In the genomic region with DNA sequence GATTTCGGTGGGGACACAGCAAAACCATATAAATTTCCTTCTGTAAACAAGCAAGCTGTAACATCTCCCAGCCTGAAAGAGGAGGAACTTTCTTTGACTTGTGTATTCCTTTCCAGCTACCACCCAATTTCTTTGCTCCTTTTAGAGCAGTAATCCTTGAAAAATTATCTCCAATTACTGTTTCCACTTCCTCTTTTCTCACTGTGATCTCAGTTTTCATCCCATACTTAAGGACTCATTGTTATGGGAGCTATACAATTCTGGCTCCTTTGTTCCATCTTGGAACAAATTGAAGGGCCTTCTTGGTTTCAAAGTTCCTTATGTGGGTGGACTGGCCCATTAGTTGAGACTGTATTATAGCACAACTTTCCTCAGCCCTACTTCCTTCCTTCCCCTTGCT, we compare ENCODE assay signal across 1 cellular context.
TF ChIP-seq lines count a peak whose summit lies in the region.

No MANE protein-coding gene starts in this region.

TF ChIP-seq in GM23338, 12 proteins besides CTCF, POLR2A, EP300 and RAD21:
- TF ChIP-seq, protein P1, sequence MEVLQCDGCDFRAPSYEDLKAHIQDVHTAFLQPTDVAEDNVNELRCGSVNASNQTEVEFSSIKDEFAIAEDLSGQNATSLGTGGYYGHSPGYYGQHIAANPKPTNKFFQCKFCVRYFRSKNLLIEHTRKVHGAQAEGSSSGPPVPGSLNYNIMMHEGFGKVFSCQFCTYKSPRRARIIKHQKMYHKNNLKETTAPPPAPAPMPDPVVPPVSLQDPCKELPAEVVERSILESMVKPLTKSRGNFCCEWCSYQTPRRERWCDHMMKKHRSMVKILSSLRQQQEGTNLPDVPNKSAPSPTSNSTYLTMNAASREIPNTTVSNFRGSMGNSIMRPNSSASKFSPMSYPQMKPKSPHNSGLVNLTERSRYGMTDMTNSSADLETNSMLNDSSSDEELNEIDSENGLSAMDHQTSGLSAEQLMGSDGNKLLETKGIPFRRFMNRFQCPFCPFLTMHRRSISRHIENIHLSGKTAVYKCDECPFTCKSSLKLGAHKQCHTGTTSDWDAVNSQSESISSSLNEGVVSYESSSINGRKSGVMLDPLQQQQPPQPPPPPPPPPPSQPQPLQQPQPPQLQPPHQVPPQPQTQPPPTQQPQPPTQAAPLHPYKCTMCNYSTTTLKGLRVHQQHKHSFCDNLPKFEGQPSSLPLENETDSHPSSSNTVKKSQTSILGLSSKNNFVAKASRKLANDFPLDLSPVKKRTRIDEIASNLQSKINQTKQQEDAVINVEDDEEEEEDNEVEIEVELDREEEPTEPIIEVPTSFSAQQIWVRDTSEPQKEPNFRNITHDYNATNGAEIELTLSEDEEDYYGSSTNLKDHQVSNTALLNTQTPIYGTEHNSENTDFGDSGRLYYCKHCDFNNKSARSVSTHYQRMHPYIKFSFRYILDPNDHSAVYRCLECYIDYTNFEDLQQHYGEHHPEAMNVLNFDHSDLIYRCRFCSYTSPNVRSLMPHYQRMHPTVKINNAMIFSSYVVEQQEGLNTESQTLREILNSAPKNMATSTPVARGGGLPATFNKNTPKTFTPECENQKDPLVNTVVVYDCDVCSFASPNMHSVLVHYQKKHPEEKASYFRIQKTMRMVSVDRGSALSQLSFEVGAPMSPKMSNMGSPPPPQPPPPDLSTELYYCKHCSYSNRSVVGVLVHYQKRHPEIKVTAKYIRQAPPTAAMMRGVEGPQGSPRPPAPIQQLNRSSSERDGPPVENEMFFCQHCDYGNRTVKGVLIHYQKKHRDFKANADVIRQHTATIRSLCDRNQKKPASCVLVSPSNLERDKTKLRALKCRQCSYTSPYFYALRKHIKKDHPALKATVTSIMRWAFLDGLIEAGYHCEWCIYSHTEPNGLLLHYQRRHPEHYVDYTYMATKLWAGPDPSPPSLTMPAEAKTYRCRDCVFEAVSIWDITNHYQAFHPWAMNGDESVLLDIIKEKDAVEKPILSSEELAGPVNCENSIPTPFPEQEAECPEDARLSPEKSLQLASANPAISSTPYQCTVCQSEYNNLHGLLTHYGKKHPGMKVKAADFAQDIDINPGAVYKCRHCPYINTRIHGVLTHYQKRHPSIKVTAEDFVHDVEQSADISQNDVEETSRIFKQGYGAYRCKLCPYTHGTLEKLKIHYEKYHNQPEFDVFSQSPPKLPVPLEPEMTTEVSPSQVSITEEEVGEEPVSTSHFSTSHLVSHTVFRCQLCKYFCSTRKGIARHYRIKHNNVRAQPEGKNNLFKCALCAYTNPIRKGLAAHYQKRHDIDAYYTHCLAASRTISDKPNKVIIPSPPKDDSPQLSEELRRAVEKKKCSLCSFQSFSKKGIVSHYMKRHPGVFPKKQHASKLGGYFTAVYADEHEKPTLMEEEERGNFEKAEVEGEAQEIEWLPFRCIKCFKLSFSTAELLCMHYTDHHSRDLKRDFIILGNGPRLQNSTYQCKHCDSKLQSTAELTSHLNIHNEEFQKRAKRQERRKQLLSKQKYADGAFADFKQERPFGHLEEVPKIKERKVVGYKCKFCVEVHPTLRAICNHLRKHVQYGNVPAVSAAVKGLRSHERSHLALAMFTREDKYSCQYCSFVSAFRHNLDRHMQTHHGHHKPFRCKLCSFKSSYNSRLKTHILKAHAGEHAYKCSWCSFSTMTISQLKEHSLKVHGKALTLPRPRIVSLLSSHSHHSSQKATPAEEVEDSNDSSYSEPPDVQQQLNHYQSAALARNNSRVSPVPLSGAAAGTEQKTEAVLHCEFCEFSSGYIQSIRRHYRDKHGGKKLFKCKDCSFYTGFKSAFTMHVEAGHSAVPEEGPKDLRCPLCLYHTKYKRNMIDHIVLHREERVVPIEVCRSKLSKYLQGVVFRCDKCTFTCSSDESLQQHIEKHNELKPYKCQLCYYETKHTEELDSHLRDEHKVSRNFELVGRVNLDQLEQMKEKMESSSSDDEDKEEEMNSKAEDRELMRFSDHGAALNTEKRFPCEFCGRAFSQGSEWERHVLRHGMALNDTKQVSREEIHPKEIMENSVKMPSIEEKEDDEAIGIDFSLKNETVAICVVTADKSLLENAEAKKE (CRISPR knock-in tag; IDR thresholded peaks at IDR 0.05) = no peak
- TF ChIP-seq, protein P2, sequence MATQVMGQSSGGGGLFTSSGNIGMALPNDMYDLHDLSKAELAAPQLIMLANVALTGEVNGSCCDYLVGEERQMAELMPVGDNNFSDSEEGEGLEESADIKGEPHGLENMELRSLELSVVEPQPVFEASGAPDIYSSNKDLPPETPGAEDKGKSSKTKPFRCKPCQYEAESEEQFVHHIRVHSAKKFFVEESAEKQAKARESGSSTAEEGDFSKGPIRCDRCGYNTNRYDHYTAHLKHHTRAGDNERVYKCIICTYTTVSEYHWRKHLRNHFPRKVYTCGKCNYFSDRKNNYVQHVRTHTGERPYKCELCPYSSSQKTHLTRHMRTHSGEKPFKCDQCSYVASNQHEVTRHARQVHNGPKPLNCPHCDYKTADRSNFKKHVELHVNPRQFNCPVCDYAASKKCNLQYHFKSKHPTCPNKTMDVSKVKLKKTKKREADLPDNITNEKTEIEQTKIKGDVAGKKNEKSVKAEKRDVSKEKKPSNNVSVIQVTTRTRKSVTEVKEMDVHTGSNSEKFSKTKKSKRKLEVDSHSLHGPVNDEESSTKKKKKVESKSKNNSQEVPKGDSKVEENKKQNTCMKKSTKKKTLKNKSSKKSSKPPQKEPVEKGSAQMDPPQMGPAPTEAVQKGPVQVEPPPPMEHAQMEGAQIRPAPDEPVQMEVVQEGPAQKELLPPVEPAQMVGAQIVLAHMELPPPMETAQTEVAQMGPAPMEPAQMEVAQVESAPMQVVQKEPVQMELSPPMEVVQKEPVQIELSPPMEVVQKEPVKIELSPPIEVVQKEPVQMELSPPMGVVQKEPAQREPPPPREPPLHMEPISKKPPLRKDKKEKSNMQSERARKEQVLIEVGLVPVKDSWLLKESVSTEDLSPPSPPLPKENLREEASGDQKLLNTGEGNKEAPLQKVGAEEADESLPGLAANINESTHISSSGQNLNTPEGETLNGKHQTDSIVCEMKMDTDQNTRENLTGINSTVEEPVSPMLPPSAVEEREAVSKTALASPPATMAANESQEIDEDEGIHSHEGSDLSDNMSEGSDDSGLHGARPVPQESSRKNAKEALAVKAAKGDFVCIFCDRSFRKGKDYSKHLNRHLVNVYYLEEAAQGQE (IDR thresholded peaks at IDR 0.05; ENCODE audit: unreplicated experiment) = no peak
- TF ChIP-seq EZH2 (IDR thresholded peaks at IDR 0.05; ENCODE audit: low read depth, unreplicated experiment) = no peak
- TF ChIP-seq STAT1 (IDR thresholded peaks at IDR 0.05; ENCODE audit: unreplicated experiment) = no peak
- TF ChIP-seq CREB1 (CRISPR knock-in tag; IDR thresholded peaks at IDR 0.05; ENCODE audit: low read depth) = no peak
- TF ChIP-seq, protein P3, sequence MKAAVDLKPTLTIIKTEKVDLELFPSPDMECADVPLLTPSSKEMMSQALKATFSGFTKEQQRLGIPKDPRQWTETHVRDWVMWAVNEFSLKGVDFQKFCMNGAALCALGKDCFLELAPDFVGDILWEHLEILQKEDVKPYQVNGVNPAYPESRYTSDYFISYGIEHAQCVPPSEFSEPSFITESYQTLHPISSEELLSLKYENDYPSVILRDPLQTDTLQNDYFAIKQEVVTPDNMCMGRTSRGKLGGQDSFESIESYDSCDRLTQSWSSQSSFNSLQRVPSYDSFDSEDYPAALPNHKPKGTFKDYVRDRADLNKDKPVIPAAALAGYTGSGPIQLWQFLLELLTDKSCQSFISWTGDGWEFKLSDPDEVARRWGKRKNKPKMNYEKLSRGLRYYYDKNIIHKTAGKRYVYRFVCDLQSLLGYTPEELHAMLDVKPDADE (IDR thresholded peaks at IDR 0.05) = no peak
- TF ChIP-seq EZH2phosphoT487 (IDR thresholded peaks at IDR 0.05; ENCODE audit: unreplicated experiment) = no peak
- TF ChIP-seq ZNF331 (CRISPR knock-in tag; IDR thresholded peaks at IDR 0.05; ENCODE audit: low read depth) = no peak
- no peak for TF ChIP-seq ZNF114 (CRISPR knock-in tag; IDR thresholded peaks at IDR 0.05)
- TF ChIP-seq NANOG (IDR thresholded peaks at IDR 0.05; ENCODE audit: borderline replicate concordance) = no peak
- no peak for TF ChIP-seq POLR2AphosphoS5 (IDR thresholded peaks at IDR 0.05; ENCODE audit: low read depth)
- no peak for TF ChIP-seq JUNB (IDR thresholded peaks at IDR 0.05; ENCODE audit: unreplicated experiment)
